8 cellular contexts compared by ENCODE assay signal in genomic region chr7:66844552-66845381, GRCh38.
A peak's percentile ranks its signal among the peaks of the same experiment; 100 is the strongest.
DNase-seq lines count a peak whose midpoint lies in the region; ATAC-seq and TF ChIP-seq lines count a peak whose summit lies in the region.

No MANE protein-coding gene starts in this region.

- DNase-seq in NCI-H69 (lab: John Stamatoyannopoulos, UW) (peak; percentile 99), dermis blood vessel endothelial cell (peak; percentile 99)
- DNase-seq in activated CD4-positive, alpha-beta T cell treated with anti-CD3 and anti-CD28 coated beads, Interleukin-2, amount 50 U/mL, for 24 hours (ENCODE audit: low read depth in 1 of 2, low spot score in 1 of 2): peak; percentile 99
- DNase-seq in stimulated activated CD4-positive, alpha-beta T cell treated with anti-CD3 and anti-CD28 coated beads, Interleukin-4, amount 100 ng/mL, for 24 hours: peak; percentile 99

- peaks cover 0 to 1% (median 0%) of the 10 kb centered on the region in 4 donors for H3K36me3 ChIP-seq in liver (ENCODE audit: control insufficient read depth in 4 of 4, insufficient read depth in 3 of 4, low read depth in 1 of 4, low read length in 3 of 4)

- WGBS in liver: under 1% methylated on average over 61 of the region's 61 CpGs

- peaks cover 0 to 10% (median 7%) of the 10 kb centered on the region in 4 donors for H3K4me1 ChIP-seq in liver (ENCODE audit: control insufficient read depth in 4 of 4, insufficient read depth in 4 of 4, low read length in 3 of 4)

- H3K9me3 ChIP-seq in liver (ENCODE audit: control insufficient read depth in 4 of 4, low read length in 3 of 4): no peaks in the 10 kb centered on the region

- H3K27me3 ChIP-seq in liver (ENCODE audit: control insufficient read depth in 4 of 4, insufficient read depth in 4 of 4, low read length in 3 of 4): no peaks in the 10 kb centered on the region

- TF ChIP-seq RAD21 in liver (IDR thresholded peaks at IDR 0.05): peak; percentile 27 to 55

- no peak; the same call in 1 of the 2 replicates for TF ChIP-seq CTCF in C4-2B (conservative IDR thresholded peaks at IDR 0.05)
- TF ChIP-seq CTCF in liver (IDR thresholded peaks at IDR 0.05; ENCODE audit: low read depth, low read length, missing input control): peak; percentile 25

- H3K27ac ChIP-seq in C4-2B: peak overlapping the region; percentile 83
- H3K27ac ChIP-seq in liver (ENCODE audit: low read depth in 1 of 2, low read length in 2 of 2): peak overlapping the region; percentile 80 to 88

- peak overlapping the region; percentile 82 to 91 (median 85) for H3K4me3 ChIP-seq in liver (ENCODE audit: low read depth in 1 of 3, low read length in 3 of 3)

- ATAC-seq in GM19328 (IDR thresholded peaks at IDR 0.05; ENCODE audit: unreplicated experiment) (peak; percentile 95), HG03520 (IDR thresholded peaks at IDR 0.05; ENCODE audit: unreplicated experiment) (peak; percentile 92)

- H3K9ac ChIP-seq in liver (ENCODE audit: low read depth in 1 of 2, low read length in 2 of 2): peak overlapping the region; percentile 85 to 96

TF ChIP-seq in liver, 16 proteins besides CTCF, POLR2A, EP300 and RAD21:
- TF ChIP-seq TAF1 (conservative IDR thresholded peaks at IDR 0.05) (peak; percentile 64), EGR1 (IDR thresholded peaks at IDR 0.05; ENCODE audit: low read depth in 2 of 2) (no peak), GABPA (IDR thresholded peaks at IDR 0.05 in 1 of 2, conservative IDR thresholded peaks at IDR 0.05 in 1 of 2) (peak in 1 of 2 donors; percentile 60), YY1 (IDR thresholded peaks at IDR 0.05) (peak; percentile 91), ZBTB33 (IDR thresholded peaks at IDR 0.05) (no peak), MAX (IDR thresholded peaks at IDR 0.05) (peak; percentile 36), HNF4G (IDR thresholded peaks at IDR 0.05) (no peak), ATF3 (IDR thresholded peaks at IDR 0.05) (peak; percentile 80), FOXA1 (IDR thresholded peaks at IDR 0.05) (no peak), JUND (IDR thresholded peaks at IDR 0.05) (peak in 1 of 2 donors; percentile 26), FOXA2 (IDR thresholded peaks at IDR 0.05) (no peak), REST (IDR thresholded peaks at IDR 0.05) (peak; percentile 78), SP1 (IDR thresholded peaks at IDR 0.05) (peak; percentile 87), RXRA (IDR thresholded peaks at IDR 0.05) (peak; percentile 33 to 39)
TF ChIP-seq in liver: peak in this region for 9.

Comparison
In these comparisons a context has a peak if more than half of its experiments do, and no peak if none do; other contexts are left out.
1. Peak in every context shown above with its lines: DNase-seq, ATAC-seq, H3K4me3 ChIP-seq and H3K27ac ChIP-seq.